ENCODE assay signal across 9 cellular contexts in the genomic region with DNA sequence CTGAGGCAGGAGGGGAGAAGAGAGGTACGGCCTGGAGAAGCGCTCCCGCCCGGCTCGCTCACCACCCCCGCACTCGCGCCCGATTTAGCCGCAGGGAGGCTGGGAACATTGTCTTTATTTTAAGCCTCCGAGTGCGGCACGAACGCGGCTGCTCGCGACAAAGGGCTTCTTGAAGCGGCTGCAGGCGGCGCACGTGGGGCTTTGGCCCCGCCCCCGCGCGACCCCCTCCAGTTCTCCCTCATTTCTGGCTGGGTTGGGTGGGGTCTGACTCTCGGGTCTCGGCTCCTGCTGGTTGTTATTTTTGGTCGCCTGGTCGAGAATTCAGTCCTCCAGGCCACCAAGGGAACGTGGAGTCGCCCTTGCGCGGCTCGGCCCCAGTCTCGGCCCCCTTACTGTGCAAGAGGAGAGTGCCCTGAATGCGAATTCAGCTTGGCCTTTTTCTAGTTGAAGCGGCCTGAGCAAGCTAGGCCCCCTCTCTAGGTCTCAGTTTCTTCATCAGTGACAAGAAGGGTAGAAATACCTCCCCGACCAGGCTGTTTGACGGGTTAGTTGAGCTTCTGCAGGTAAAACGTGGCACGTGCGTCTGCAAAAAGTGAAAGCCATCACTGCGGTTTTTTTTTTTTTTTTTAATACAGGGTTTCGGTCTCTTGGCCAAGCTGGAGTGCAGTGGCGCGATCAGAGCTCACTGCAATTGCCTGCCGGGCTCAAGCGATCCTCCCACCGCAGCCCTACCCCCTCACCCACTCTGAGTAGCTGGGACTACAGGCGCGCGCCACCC. TPM values are rescaled to one million over a fixed set of nuclear protein-coding genes. Genes with fewer than 3 reads are reported as not detected.
DNase-seq lines count a peak whose midpoint lies in the region; ATAC-seq lines count a peak whose summit lies in the region.
"Had no signal": no experiment of that assay in that cellular context is flagged by ENCODE, and none has a peak within 500 bp of the region (broad histone marks: within the 10 kb centered on the region; RNA-seq: fewer than 3 reads in every experiment).

No MANE protein-coding gene starts in this region.

- H3K4me1 Mint-ChIP-seq in activated T-cell treated with anti-CD3 and anti-CD28 coated beads, Interleukin-2, amount 50 U/mL, for 4 hours (ENCODE audit: low read depth): peaks cover 27% of the 10 kb centered on the region

- peak; percentile 7 for DNase-seq in activated CD8-positive, alpha-beta memory T cell treated with anti-CD3 and anti-CD28 coated beads, Interleukin-2, amount 50 U/mL, for 1 hour (ENCODE audit: extremely low read depth)
- no peak for DNase-seq in activated CD8-positive, alpha-beta memory T cell treated with anti-CD3 and anti-CD28 coated beads, Interleukin-2, amount 50 U/mL, for 4 hours
- DNase-seq in activated T-cell treated with anti-CD3 and anti-CD28 coated beads, Interleukin-2, amount 50 U/mL, for 4 hours: no peak
- no peak for DNase-seq in SW 1271 (lab: John Stamatoyannopoulos, UW)
- DNase-seq: ovary had no signal

- no peaks in the 10 kb centered on the region for H3K9me3 ChIP-seq in iPS-18a (ENCODE audit: control insufficient read depth, low read depth, low read length)
- no peaks in the 10 kb centered on the region for H3K9me3 ChIP-seq in stomach smooth muscle (ENCODE audit: control insufficient read depth in 2 of 2, low read length in 2 of 2)

- no peaks in the 10 kb centered on the region for H3K9me3 Mint-ChIP-seq in activated T-cell treated with anti-CD3 and anti-CD28 coated beads, Interleukin-2, amount 50 U/mL, for 4 hours

- H3K27me3 ChIP-seq in iPS-18a (ENCODE audit: control insufficient read depth, insufficient read depth, low read length) (peaks cover 69% of the 10 kb centered on the region), stomach smooth muscle (ENCODE audit: control insufficient read depth in 1 of 2, insufficient read depth in 2 of 2, low read length in 2 of 2) (peaks cover 45 to 60% of the 10 kb centered on the region in 2 donors)
- H3K27me3 ChIP-seq: ovary had no signal

- no peak overlapping the region for H3K27ac ChIP-seq in iPS-18a (ENCODE audit: low read length)
- no peak overlapping the region for H3K27ac ChIP-seq in stomach smooth muscle (ENCODE audit: low read length)
- H3K27ac ChIP-seq: ovary had no signal

- peaks cover 23% of the 10 kb centered on the region for H3K4me1 ChIP-seq in iPS-18a (ENCODE audit: control insufficient read depth, low read depth, low read length)
- H3K4me1 ChIP-seq in stomach smooth muscle (ENCODE audit: control insufficient read depth, insufficient read depth, low read length): peaks cover 25% of the 10 kb centered on the region

- H3K9ac ChIP-seq in iPS-18a (ENCODE audit: low read length) (peak overlapping the region; percentile 34), stomach smooth muscle (ENCODE audit: low read length in 2 of 2) (no peak overlapping the region)

- H3K36me3 ChIP-seq in iPS-18a (ENCODE audit: control insufficient read depth, low read depth, low read length) (no peaks in the 10 kb centered on the region), stomach smooth muscle (ENCODE audit: control insufficient read depth in 2 of 2, insufficient read depth in 2 of 2, low read length in 2 of 2) (no peaks in the 10 kb centered on the region)
- H3K36me3 ChIP-seq: ovary had no signal

- peak in 1 of 2 donors; percentile 28 for ATAC-seq in activated T-cell treated with anti-CD3 and anti-CD28 coated beads, Interleukin-2, amount 50 U/mL, for 4 hours
- no peak for ATAC-seq in GM18907 (IDR thresholded peaks at IDR 0.05; ENCODE audit: unreplicated experiment)
- no peak for ATAC-seq in HG02678 (IDR thresholded peaks at IDR 0.05; ENCODE audit: unreplicated experiment)

- H3K27me3 Mint-ChIP-seq in activated T-cell treated with anti-CD3 and anti-CD28 coated beads, Interleukin-2, amount 50 U/mL, for 4 hours (ENCODE audit: low read depth): peaks cover 50% of the 10 kb centered on the region

- peak overlapping the region; percentile 58 for H3K4me3 Mint-ChIP-seq in activated T-cell treated with anti-CD3 and anti-CD28 coated beads, Interleukin-2, amount 50 U/mL, for 4 hours

- H3K36me3 Mint-ChIP-seq in activated T-cell treated with anti-CD3 and anti-CD28 coated beads, Interleukin-2, amount 50 U/mL, for 4 hours (ENCODE audit: insufficient read depth): no peaks in the 10 kb centered on the region

- H3K4me3 ChIP-seq in iPS-18a (ENCODE audit: low read length) (peak overlapping the region; percentile 53), stomach smooth muscle (ENCODE audit: low read length in 2 of 2) (peak overlapping the region; percentile 48 to 58)
- H3K4me3 ChIP-seq: ovary had no signal

RNA-seq across cellular contexts. Expression of a gene that starts 2.7 kb away (rescaled TPM):
- not detected for total RNA-seq in activated T-cell treated with anti-CD3 and anti-CD28 coated beads, Interleukin-2, amount 50 U/mL, for 4 hours
- total RNA-seq: ovary had no signal

RNA-seq across cellular contexts. Expression of a gene that starts 43.1 kb away (rescaled TPM):
- total RNA-seq in activated T-cell treated with anti-CD3 and anti-CD28 coated beads, Interleukin-2, amount 50 U/mL, for 4 hours: 100 to 1,000 TPM; 580 to 683 (median 586) TPM
